Comparison of ENCODE assay signal across 8 cellular contexts in the genomic region with DNA sequence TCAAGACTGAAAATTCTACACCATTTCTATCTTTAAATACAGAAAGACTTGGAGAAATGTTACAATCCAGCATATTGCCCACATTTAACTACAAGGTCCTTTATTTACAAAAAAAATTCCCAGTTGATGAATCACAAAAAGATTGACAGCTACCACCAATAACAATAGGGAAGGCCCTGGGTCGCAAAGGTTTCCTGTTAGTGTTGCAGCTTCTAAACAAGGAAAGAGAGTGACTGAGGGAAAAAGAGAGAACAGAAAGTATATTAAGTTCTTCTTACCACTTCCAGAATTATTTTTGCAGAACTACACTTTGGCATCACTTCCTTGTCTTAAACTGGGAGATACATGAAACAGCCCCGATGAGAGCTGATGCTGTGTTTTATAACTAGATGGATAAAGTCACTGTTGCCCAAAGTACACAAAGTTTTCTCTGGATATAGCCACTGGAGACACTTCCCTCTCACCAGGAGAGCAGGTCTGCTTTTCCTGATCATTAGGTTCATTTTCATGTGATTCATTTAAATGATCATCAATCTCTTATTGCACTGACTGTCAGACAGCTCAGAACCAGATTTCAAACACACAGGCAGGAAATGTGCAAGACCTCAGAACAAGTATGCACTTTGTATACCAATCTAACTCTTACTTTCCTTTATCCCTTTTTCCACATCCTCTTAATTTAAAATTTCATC. TPM values are rescaled to one million over a fixed set of nuclear protein-coding genes. Genes with fewer than 3 reads are reported as not detected.
DNase-seq lines count a peak whose midpoint lies in the region; ATAC-seq, FAIRE-seq and TF ChIP-seq lines count a peak whose summit lies in the region.

No MANE protein-coding gene starts in this region.

- TF ChIP-seq CTCF in PC-9 (conservative IDR thresholded peaks at IDR 0.05) (no peak), fibroblast of pulmonary artery (IDR thresholded peaks at IDR 0.05; ENCODE audit: low read length, missing control alignments) (no peak), ovary (IDR thresholded peaks at IDR 0.05) (no peak)

- TF ChIP-seq EP300 in ovary (IDR thresholded peaks at IDR 0.05): no peak

- no peaks in the 10 kb centered on the region for H4K20me1 ChIP-seq in PC-9 (ENCODE audit: insufficient read depth)

- DNase-seq in H54 (ENCODE audit: insufficient read length, low spot score) (peak; percentile 19), PC-9 (peak; percentile 16 to 80), fibroblast of pulmonary artery (ENCODE audit: low read depth) (peak; percentile 54), sciatic nerve (ENCODE audit: low spot score) (no peak), ovary (no peak)
- no peak for DNase-seq in activated naive CD4-positive, alpha-beta T cell treated with anti-CD3 and anti-CD28 coated beads, Interleukin-2, amount 50 U/mL, for 72 hours (ENCODE audit: low spot score in 2 of 2)

- H3K27ac Mint-ChIP-seq in activated naive CD4-positive, alpha-beta T cell treated with anti-CD3 and anti-CD28 coated beads, Interleukin-2, amount 50 U/mL, for 72 hours: no peak overlapping the region

- H3K4me2 ChIP-seq in PC-9: peak overlapping the region; percentile 77

- no peak overlapping the region for H2AFZ ChIP-seq in PC-9

- FAIRE-seq in H54 (lab: Jason Lieb, UNC): peak; percentile 84

- BruUV-seq in PC-9 (replicated peaks; lab: Mats Ljungman, UMichigan): no TSS peak

- no peak for TF ChIP-seq POLR2A in H54 (IDR thresholded peaks at IDR 0.05; ENCODE audit: low read depth, low read length)
- no peak for TF ChIP-seq POLR2A in ovary (IDR thresholded peaks at IDR 0.05)

- H3K27ac ChIP-seq in PC-9 (peak overlapping the region; percentile 74), ovary (no peak overlapping the region)

- H3K4me1 ChIP-seq in PC-9 (replicated peaks; ENCODE audit: insufficient read depth) (peaks cover 25% of the 10 kb centered on the region), ovary (ENCODE audit: insufficient read depth) (no peaks in the 10 kb centered on the region)

- H3F3A ChIP-seq in PC-9 (ENCODE audit: insufficient read depth, low read depth): peaks cover 18% of the 10 kb centered on the region

- no peaks in the 10 kb centered on the region for H3K79me2 ChIP-seq in PC-9 (ENCODE audit: low read depth)

- peaks cover 0 to 8% of the 10 kb centered on the region in 2 donors for H3K9me3 Mint-ChIP-seq in activated naive CD4-positive, alpha-beta T cell treated with anti-CD3 and anti-CD28 coated beads, Interleukin-2, amount 50 U/mL, for 72 hours

- H3K9me3 ChIP-seq in PC-9 (ENCODE audit: insufficient read depth, low read depth) (no peaks in the 10 kb centered on the region), ovary (no peaks in the 10 kb centered on the region)

- WGBS in ovary, 3 donors: 68 to 81% (median 73%) methylated on average over 2 of the region's 2 CpGs

- 0 out of 2 replicates have a peak, but pooled peaks cover 6% of the 10 kb centered on the region for H3K36me3 ChIP-seq in PC-9 (ENCODE audit: low read depth)
- no peaks in the 10 kb centered on the region for H3K36me3 ChIP-seq in ovary

- CTCF ChIA-PET in PC-9 (lab: Charles Lee): no interaction called here

- ATAC-seq in sciatic nerve (peak; percentile 55), HG03135 (IDR thresholded peaks at IDR 0.05; ENCODE audit: unreplicated experiment) (no peak), GM19324 (IDR thresholded peaks at IDR 0.05; ENCODE audit: low FRiP score, unreplicated experiment) (no peak)
- no peak for ATAC-seq in activated naive CD4-positive, alpha-beta T cell treated with anti-CD3 and anti-CD28 coated beads, Interleukin-2, amount 50 U/mL, for 72 hours

- H3K4me3 ChIP-seq in PC-9 (no peak overlapping the region; the same call in 1 of the 2 replicates), fibroblast of pulmonary artery (replicated peaks; ENCODE audit: low read depth, low read length) (no peak overlapping the region), ovary (no peak overlapping the region)

- peaks cover 0 to 7% of the 10 kb centered on the region in 2 donors for H3K36me3 Mint-ChIP-seq in activated naive CD4-positive, alpha-beta T cell treated with anti-CD3 and anti-CD28 coated beads, Interleukin-2, amount 50 U/mL, for 72 hours

- H3K27me3 ChIP-seq in PC-9 (ENCODE audit: insufficient read depth, low read depth): no peaks in the 10 kb centered on the region
- no peaks in the 10 kb centered on the region for H3K27me3 ChIP-seq in ovary

- POLR2A ChIA-PET in PC-9 (lab: Charles Lee; ENCODE audit: unreplicated experiment): no interaction called here

- H3K9me2 ChIP-seq in PC-9 (ENCODE audit: insufficient read depth): no peaks in the 10 kb centered on the region

- intact Hi-C loops in PC-9 (cut with micrococcal nuclease; ENCODE audit: unreplicated experiment): loop anchor here (1.0 to 10.0 kb wide), 4 partner anchors 26 to 217 kb away; a partner anchor contains a TSS
- intact Hi-C loops in sciatic nerve (cut with DNase I): no loop called here
- intact Hi-C loops in ovary (cut with DNase I): no loop called here

RNA-seq across cellular contexts. Expression of a gene that starts 57.0 kb away (rescaled TPM):
- 24.5 and 33.6 TPM in 2 replicates for total RNA-seq in PC-9 (2021)
- 23.2 TPM for total RNA-seq in sciatic nerve
- 10 to 100 TPM in 6 of 7 donors, 1 to 10 TPM in 1; 8.6 to 22.1 (median 20.3) TPM for total RNA-seq in ovary
- 10 to 100 TPM in 1 of 2 donors, 1 to 10 TPM in 1; 4.7 to 16.3 TPM for polyA plus RNA-seq in ovary
- total RNA-seq in activated naive CD4-positive, alpha-beta T cell treated with anti-CD3 and anti-CD28 coated beads, Interleukin-2, amount 50 U/mL, for 72 hours: under 1 TPM in 1 of 2 donors, not detected in 1; 0.39 TPM

Comparison
In these comparisons a context has a peak if more than half of its experiments do, and no peak if none do; other contexts are left out.
1. DNase-seq: peak in H54 (single experiment), PC-9 (2 of 2) and fibroblast of pulmonary artery (single experiment); none in sciatic nerve (single experiment), ovary (0 of 5) and activated naive CD4-positive, alpha-beta T cell treated with anti-CD3 and anti-CD28 coated beads, Interleukin-2, amount 50 U/mL, for 72 hours (0 of 2).
2. RNA of a gene that starts 57.0 kb away (total RNA-seq): 24.5 to 33.6 TPM in PC-9, 23.2 TPM in sciatic nerve (single experiment) and 8.6 to 22.1 TPM in ovary; 0.39 TPM in activated naive CD4-positive, alpha-beta T cell treated with anti-CD3 and anti-CD28 coated beads, Interleukin-2, amount 50 U/mL, for 72 hours; every median in the first group is over 4 times any median in the second.